ENCODE assay signal across 1 cellular context in genomic region chr15:39851505-39852082, GRCh38.
TF ChIP-seq lines count a peak whose summit lies in the region.

No MANE protein-coding gene starts in this region.

TF ChIP-seq in HEK293, 187 proteins besides CTCF, POLR2A, EP300 and RAD21 (continued from another document):
- TF ChIP-seq ZSCAN18 (tag by site-specific recombination; IDR thresholded peaks at IDR 0.05) (no peak), ZNF292 (tag by site-specific recombination; IDR thresholded peaks at IDR 0.05; ENCODE audit: borderline replicate concordance, low read depth) (no peak), YY2 (tag by site-specific recombination; IDR thresholded peaks at IDR 0.05) (no peak), ZNF426 (tag by site-specific recombination; IDR thresholded peaks at IDR 0.05) (no peak), TCF7L2 (IDR thresholded peaks at IDR 0.05; ENCODE audit: borderline replicate concordance, low read depth, low read length) (no peak), PRDM6 (tag by site-specific recombination; IDR thresholded peaks at IDR 0.05) (peak; percentile 82), HOXA7 (CRISPR knock-in tag; IDR thresholded peaks at IDR 0.05; ENCODE audit: borderline replicate concordance) (no peak), GLI2 (tag by site-specific recombination; IDR thresholded peaks at IDR 0.05; ENCODE audit: borderline replicate concordance, low read depth) (no peak), ELK4 (IDR thresholded peaks at IDR 0.05; ENCODE audit: borderline replicate concordance, low read depth, low read length) (no peak), ZBTB21 (tag by site-specific recombination; IDR thresholded peaks at IDR 0.05) (peak; percentile 53), ZNF843 (tag by site-specific recombination; IDR thresholded peaks at IDR 0.05) (0 out of 2 replicates have a peak, but pooled peaks have one; percentile 11), SP7 (tag by site-specific recombination; IDR thresholded peaks at IDR 0.05) (peak; percentile 78), ZNF629 (tag by site-specific recombination; IDR thresholded peaks at IDR 0.05) (peak; percentile 50), ZBTB17 (tag by site-specific recombination; IDR thresholded peaks at IDR 0.05) (no peak), ZSCAN23 (tag by site-specific recombination; IDR thresholded peaks at IDR 0.05) (no peak), MZF1 (tag by site-specific recombination; IDR thresholded peaks at IDR 0.05; ENCODE audit: borderline replicate concordance) (no peak), MYNN (tag by site-specific recombination; IDR thresholded peaks at IDR 0.05; ENCODE audit: borderline replicate concordance) (no peak), ZBTB26 (tag by site-specific recombination; optimal IDR thresholded peaks at IDR 0.05) (no peak), ZNF521 (tag by site-specific recombination; IDR thresholded peaks at IDR 0.05) (no peak), MEIS1 (CRISPR knock-in tag; IDR thresholded peaks at IDR 0.05; ENCODE audit: borderline replicate concordance) (no peak), ZEB2 (tag by site-specific recombination; IDR thresholded peaks at IDR 0.05) (no peak), ZNF155 (tag by site-specific recombination; IDR thresholded peaks at IDR 0.05) (no peak), PRDM4 (tag by site-specific recombination; IDR thresholded peaks at IDR 0.05) (no peak), ZFHX2 (tag by site-specific recombination; conservative IDR thresholded peaks at IDR 0.05) (no peak), ZFP3 (tag by site-specific recombination; IDR thresholded peaks at IDR 0.05; ENCODE audit: low read depth) (no peak), ATF2 (tag by site-specific recombination; IDR thresholded peaks at IDR 0.05; ENCODE audit: low read depth) (peak; percentile 20; the same call in 1 of the 2 replicates), ZNF555 (tag by site-specific recombination; conservative IDR thresholded peaks at IDR 0.05) (no peak), ZNF624 (tag by site-specific recombination; IDR thresholded peaks at IDR 0.05) (no peak), OSR2 (tag by site-specific recombination; IDR thresholded peaks at IDR 0.05) (peak; percentile 87), FEZF1 (tag by site-specific recombination; IDR thresholded peaks at IDR 0.05) (peak; percentile 69), ZNF324 (tag by site-specific recombination; IDR thresholded peaks at IDR 0.05) (no peak), ZSCAN16 (tag by site-specific recombination; IDR thresholded peaks at IDR 0.05) (no peak), ZNF664 (tag by site-specific recombination; IDR thresholded peaks at IDR 0.05) (peak; percentile 45; the same call in 1 of the 2 replicates), ZNF19 (tag by site-specific recombination; IDR thresholded peaks at IDR 0.05; ENCODE audit: low read depth) (no peak), ZNF449 (tag by site-specific recombination; IDR thresholded peaks at IDR 0.05) (no peak), ZNF701 (tag by site-specific recombination; IDR thresholded peaks at IDR 0.05) (no peak), GFI1B (tag by site-specific recombination; IDR thresholded peaks at IDR 0.05) (peak; percentile 45; the same call in 1 of the 2 replicates), KLF9 (tag by site-specific recombination; IDR thresholded peaks at IDR 0.05; ENCODE audit: low read depth) (no peak), TRIM28 (IDR thresholded peaks at IDR 0.05; ENCODE audit: borderline replicate concordance, low read length) (no peak), ZNF529 (tag by site-specific recombination; IDR thresholded peaks at IDR 0.05; ENCODE audit: insufficient replicate concordance) (no peak)
